ENCODE assay signal across 12 cellular contexts in genomic region chr5:170268153-170268689, GRCh38. TPM values are rescaled to one million over a fixed set of nuclear protein-coding genes. Genes with fewer than 3 reads are reported as not detected.
A peak's percentile ranks its signal among the peaks of the same experiment; 100 is the strongest.
DNase-seq lines count a peak whose midpoint lies in the region; ATAC-seq and TF ChIP-seq lines count a peak whose summit lies in the region.
"Had no signal": no experiment of that assay in that cellular context is flagged by ENCODE, and none has a peak within 500 bp of the region (broad histone marks: within the 10 kb centered on the region; RNA-seq: fewer than 3 reads in every experiment).

No MANE protein-coding gene starts in this region.

- no peak overlapping the region for H3K27ac ChIP-seq in 22Rv1

- peak; percentile 20 for ATAC-seq in GM21390 (IDR thresholded peaks at IDR 0.05; ENCODE audit: unreplicated experiment)
- no peak for ATAC-seq in activated naive CD8-positive, alpha-beta T cell treated with anti-CD3 and anti-CD28 coated beads, Interleukin-2, amount 10 ng/mL, durations not matched to agents 7 days and 5 days (ENCODE audit: low read depth)
- no peak for ATAC-seq in natural killer cell
- no peak for ATAC-seq in GM21360 (IDR thresholded peaks at IDR 0.05; ENCODE audit: unreplicated experiment)
- no peak for ATAC-seq in HG02852 (IDR thresholded peaks at IDR 0.05; ENCODE audit: unreplicated experiment)

- peak overlapping the region; percentile 92 for H3K27ac Mint-ChIP-seq in activated naive CD8-positive, alpha-beta T cell treated with anti-CD3 and anti-CD28 coated beads, Interleukin-2, amount 10 ng/mL, durations not matched to agents 7 days and 5 days
- H3K27ac Mint-ChIP-seq in natural killer cell = peak overlapping the region; percentile 94 to 99

- no peaks in the 10 kb centered on the region for H3K9me3 Mint-ChIP-seq in activated naive CD8-positive, alpha-beta T cell treated with anti-CD3 and anti-CD28 coated beads, Interleukin-2, amount 10 ng/mL, durations not matched to agents 7 days and 5 days
- no peaks in the 10 kb centered on the region for H3K9me3 Mint-ChIP-seq in natural killer cell
- H3K9me3 Mint-ChIP-seq: stimulated activated naive B cell treated with anti-CD40 and anti-IgM and Interleukin-4, amounts not matched to agents 10 μg/mL and 1 μg/mL and 100 μg/mL, for 72 hours had no signal

- TF ChIP-seq CTCF in 22Rv1 (IDR thresholded peaks at IDR 0.05) (peak; percentile 60), natural killer cell (IDR thresholded peaks at IDR 0.05) (no peak)

- peaks cover 88% of the 10 kb centered on the region for H3K4me1 Mint-ChIP-seq in activated naive CD8-positive, alpha-beta T cell treated with anti-CD3 and anti-CD28 coated beads, Interleukin-2, amount 10 ng/mL, durations not matched to agents 7 days and 5 days
- peaks cover 55 to 61% of the 10 kb centered on the region in 2 donors for H3K4me1 Mint-ChIP-seq in natural killer cell

- H3K27me3 Mint-ChIP-seq in activated naive CD8-positive, alpha-beta T cell treated with anti-CD3 and anti-CD28 coated beads, Interleukin-2, amount 10 ng/mL, durations not matched to agents 7 days and 5 days = no peaks in the 10 kb centered on the region
- H3K27me3 Mint-ChIP-seq in natural killer cell (ENCODE audit: low read depth in 2 of 2) = no peaks in the 10 kb centered on the region

- no peak for DNase-seq in activated naive CD8-positive, alpha-beta T cell treated with anti-CD3 and anti-CD28 coated beads, Interleukin-2, amount 10 ng/mL, durations not matched to agents 7 days and 5 days
- DNase-seq in natural killer cell (no peak), posterior cingulate gyrus (no peak), glomerular visceral epithelial cell (ENCODE audit: extremely low spot score) (no peak)

- H3K4me3 Mint-ChIP-seq in activated naive CD8-positive, alpha-beta T cell treated with anti-CD3 and anti-CD28 coated beads, Interleukin-2, amount 10 ng/mL, durations not matched to agents 7 days and 5 days = peak overlapping the region; percentile 75
- H3K4me3 Mint-ChIP-seq in natural killer cell = peak overlapping the region; percentile 79

- intact Hi-C loops in natural killer cell (cut with micrococcal nuclease) (loop anchor here (1.0 kb wide), 2 partner anchors 71 to 154 kb away; no protein-coding TSS in a partner anchor), posterior cingulate gyrus (cut with DNase I) (loop anchor here (2.0 to 10.0 kb wide), 3 partner anchors 47 to 155 kb away; no protein-coding TSS in a partner anchor)

- POLR2A ChIA-PET in activated naive CD8-positive, alpha-beta T cell treated with anti-CD3 and anti-CD28 coated beads, Interleukin-2, amount 10 ng/mL, durations not matched to agents 7 days and 5 days (lab: Charles Lee) = interaction anchor here (1.0 to 21.1 kb wide), 6 partner anchors 21 to 71 kb away, joined by 4 to 1094 read pairs (median 7); partner anchors contain the start of gene LCP2

- H3K36me3 Mint-ChIP-seq in activated naive CD8-positive, alpha-beta T cell treated with anti-CD3 and anti-CD28 coated beads, Interleukin-2, amount 10 ng/mL, durations not matched to agents 7 days and 5 days = peaks cover 68% of the 10 kb centered on the region
- peaks cover 44% of the 10 kb centered on the region for H3K36me3 Mint-ChIP-seq in natural killer cell

RNA-seq across cellular contexts. Expression of gene LCP2, which starts 29.4 kb away (rescaled TPM):
- total RNA-seq in activated naive CD8-positive, alpha-beta T cell treated with anti-CD3 and anti-CD28 coated beads, Interleukin-2, amount 10 ng/mL, durations not matched to agents 7 days and 5 days = 100 to 1,000 TPM; 444 to 452 TPM
- 100 to 1,000 TPM; 376 to 488 (median 450) TPM for total RNA-seq in natural killer cell
- total RNA-seq: fibroblast of lung had no signal

RNA-seq across cellular contexts. Expression of gene C5orf58, which starts 35.4 kb away (rescaled TPM):
- total RNA-seq in activated naive CD8-positive, alpha-beta T cell treated with anti-CD3 and anti-CD28 coated beads, Interleukin-2, amount 10 ng/mL, durations not matched to agents 7 days and 5 days = not detected
- not detected for total RNA-seq in natural killer cell
- total RNA-seq: fibroblast of lung, liver, skeletal muscle tissue had no signal
